8 cellular contexts compared by ENCODE assay signal in the genomic region with DNA sequence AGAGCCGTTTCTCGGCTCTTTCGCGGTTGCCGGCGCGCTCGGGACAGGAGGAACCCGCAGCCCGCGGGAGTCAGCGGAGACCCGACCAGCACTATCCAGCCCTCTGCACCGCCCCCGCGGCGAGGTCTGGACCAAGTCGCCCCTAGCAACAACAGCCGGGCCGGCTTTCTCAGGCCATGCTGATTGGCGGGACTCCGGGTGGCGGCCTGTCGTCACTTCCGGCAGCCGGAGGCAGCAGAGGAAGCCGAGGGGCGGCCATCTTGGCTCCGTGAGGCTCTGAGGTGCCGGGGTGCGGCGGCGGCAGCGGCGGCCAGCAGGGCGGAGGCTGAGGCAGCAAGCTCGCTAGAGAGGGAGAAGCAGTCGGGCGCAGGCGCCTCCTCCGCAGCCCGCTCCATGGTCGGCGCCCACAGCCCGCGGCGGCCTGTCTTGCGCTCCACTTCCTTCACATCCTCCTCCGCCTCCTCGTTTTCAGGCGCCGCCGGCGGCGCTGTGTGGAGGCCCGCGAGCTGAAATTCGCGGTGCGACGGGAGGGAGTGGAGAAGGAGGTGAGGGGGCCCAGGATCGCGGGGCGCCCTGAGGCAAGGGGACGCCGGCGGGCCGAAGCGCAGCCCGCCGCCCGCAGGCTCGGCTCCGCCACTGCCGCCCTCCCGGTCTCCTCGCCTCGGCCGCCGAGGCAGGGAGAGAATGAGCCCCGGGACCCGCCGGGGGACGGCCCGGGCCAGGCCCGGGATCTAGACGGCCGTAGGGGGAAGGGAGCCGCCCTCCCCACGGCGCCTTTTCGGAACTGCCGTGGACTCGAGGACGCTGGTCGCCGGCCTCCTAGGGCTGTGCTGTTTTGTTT. TPM values are rescaled to one million over a fixed set of nuclear protein-coding genes. Genes with fewer than 3 reads are reported as not detected.
DNase-seq lines count a peak whose midpoint lies in the region; ATAC-seq and TF ChIP-seq lines count a peak whose summit lies in the region.

TSS of gene MARK3 (plus strand) at position 263 of the 841 bp plus-strand sequence. CDS start 615 bp downstream, outside the sequence.

- peak; percentile 89 to 98 for DNase-seq in NCI-H187 (lab: John Stamatoyannopoulos, UW)
- peak; percentile 91 to 97 (median 96) for DNase-seq in T-helper 2 cell
- peak; percentile 99 for DNase-seq in left ventricle myocardium superior
- peak; percentile 97 for DNase-seq in prostate gland (ENCODE audit: low spot score)

- ATAC-seq in GM18499 (IDR thresholded peaks at IDR 0.05; ENCODE audit: insufficient read depth, unreplicated experiment) = peak; percentile 63
- peak; percentile 93 for ATAC-seq in HG02943 (IDR thresholded peaks at IDR 0.05; ENCODE audit: low read depth, unreplicated experiment)
- peak; percentile 97 for ATAC-seq in left ventricle myocardium superior

- H3K27me3 ChIP-seq in prostate gland (replicated peaks; ENCODE audit: insufficient read depth) = no peaks in the 10 kb centered on the region

- TF ChIP-seq CTCF in prostate gland (IDR thresholded peaks at IDR 0.05) = peak in 2 of 4 experiments; percentile 37 to 38

- intact Hi-C loops in left ventricle myocardium superior (cut with micrococcal nuclease) (no loop called here), prostate gland (cut with DNase I) (loop anchor here (2.0 to 5.0 kb wide), 3 partner anchors 53 to 167 kb away; no protein-coding TSS in a partner anchor)

- H3K27ac ChIP-seq in angular gyrus (ENCODE audit: low read depth, low read length) (peak within 1 kb of the TSS; percentile 85), prostate gland (peak within 1 kb of the TSS; percentile 98 to 99), urinary bladder (ENCODE audit: low read depth) (peak within 1 kb of the TSS; percentile 96)

- H3K36me3 ChIP-seq in prostate gland (no peaks in the 10 kb centered on the region), urinary bladder (ENCODE audit: insufficient read depth) (no peaks in the 10 kb centered on the region)

- H3K4me1 ChIP-seq in prostate gland (replicated peaks) (peaks cover 8% of the 10 kb centered on the region), urinary bladder (ENCODE audit: insufficient read depth) (no peaks in the 10 kb centered on the region)

- WGBS in prostate gland = under 1% methylated on average over 81 of the region's 97 CpGs
- under 1% methylated on average over 97 of the region's 97 CpGs for WGBS in urinary bladder

- H3K4me3 ChIP-seq in prostate gland = peak within 1 kb of the TSS; percentile 94 to 96
- peak within 1 kb of the TSS; percentile 82 for H3K4me3 ChIP-seq in urinary bladder (ENCODE audit: low read depth, low read length)

- no peaks in the 10 kb centered on the region for H3K9me3 ChIP-seq in prostate gland

- peak; percentile 93 for TF ChIP-seq POLR2A in prostate gland (IDR thresholded peaks at IDR 0.05)

RNA-seq across cellular contexts. Expression of gene MARK3, which starts in this region (rescaled TPM):
- 127 TPM for total RNA-seq in left ventricle myocardium superior
- 100 to 1,000 TPM in 1 of 2 donors, 10 to 100 TPM in 1; 51.5 to 115 TPM for total RNA-seq in prostate gland
- total RNA-seq in urinary bladder = 130 TPM
- polyA plus RNA-seq in urinary bladder = 44.4 TPM

Comparison
In these comparisons a context has a peak if more than half of its experiments do, and no peak if none do; other contexts are left out.
1. Peak in every context shown above with its lines: DNase-seq, ATAC-seq, H3K4me3 ChIP-seq and H3K27ac ChIP-seq.